In genomic region chrX:154434394-154435168, GRCh38 we compare ENCODE assay signal across 17 cellular contexts. TPM values are rescaled to one million over a fixed set of nuclear protein-coding genes. Genes with fewer than 3 reads are reported as not detected.
DNase-seq lines count a peak whose midpoint lies in the region; ATAC-seq, FAIRE-seq and TF ChIP-seq lines count a peak whose summit lies in the region.
"Had no signal": no experiment of that assay in that cellular context is flagged by ENCODE, and none has a peak within 500 bp of the region (broad histone marks: within the 10 kb centered on the region; RNA-seq: fewer than 3 reads in every experiment).

No MANE protein-coding gene starts in this region.

- no TSS peak for BruUV-seq in K562 (replicated peaks; lab: Mats Ljungman, UMichigan)

- H3K27ac ChIP-seq in K562 (ENCODE audit: extremely low read depth, low read depth, low read length) = no peak overlapping the region
- no peak overlapping the region for H3K27ac ChIP-seq in spleen
- no peak overlapping the region for H3K27ac ChIP-seq in effector memory CD4-positive, alpha-beta T cell (ENCODE audit: insufficient read depth, low read length, poor library complexity, severe bottlenecking)
- H3K27ac ChIP-seq: BLaER1 had no signal

- no peak overlapping the region for H2AFZ ChIP-seq in K562 (ENCODE audit: low read depth, low read length)

- H4K20me1 ChIP-seq in K562 (replicated peaks; ENCODE audit: control insufficient read depth, insufficient read depth, low read length) = peaks cover 5% of the 10 kb centered on the region; the same call in 1 of the 2 replicates

- H3K9ac ChIP-seq in K562 (ENCODE audit: insufficient read depth in 1 of 2, low read depth in 2 of 2, low read length in 2 of 2) = no peak overlapping the region
- H3K9ac ChIP-seq: BLaER1 had no signal

- peaks cover 21 to 61% of the 10 kb centered on the region in 2 experiments; a peak in 4 of 5 replicates for H3K4me1 ChIP-seq in K562 (replicated peaks in 1 of 2; ENCODE audit: control insufficient read depth in 2 of 2, insufficient read depth in 2 of 2, low read length in 2 of 2)
- H3K4me1 ChIP-seq in spleen = peaks cover 4 to 58% (median 30%) of the 10 kb centered on the region in 6 donors
- H3K4me1 ChIP-seq in effector memory CD4-positive, alpha-beta T cell (ENCODE audit: control insufficient read depth, insufficient read depth, low read length, poor library complexity, severe bottlenecking) = peaks cover 7% of the 10 kb centered on the region

- H3K27me3 ChIP-seq in K562 (ENCODE audit: control insufficient read depth in 2 of 2, insufficient read depth in 2 of 2, low read length in 2 of 2) (no peaks in the 10 kb centered on the region), spleen (replicated peaks in 1 of 7) (no peaks in the 10 kb centered on the region)
- H3K27me3 ChIP-seq in effector memory CD4-positive, alpha-beta T cell (replicated peaks; ENCODE audit: control insufficient read depth, insufficient read depth, low read length, poor library complexity, severe bottlenecking) = no peaks in the 10 kb centered on the region

- no peak for FAIRE-seq in K562 (lab: Jason Lieb, UNC)
- FAIRE-seq: A204.1 had no signal

- in situ Hi-C loops in K562 (cut with MboI) = no loop called here

- peaks cover 15% of the 10 kb centered on the region for H3K4me1 Mint-ChIP-seq in T-helper 17 cell

- no peak overlapping the region for H3K4me3 Mint-ChIP-seq in T-helper 17 cell
- H3K4me3 Mint-ChIP-seq: CD14-positive monocyte had no signal

- no peaks in the 10 kb centered on the region for H3K36me3 Mint-ChIP-seq in T-helper 17 cell (ENCODE audit: low read depth)

- H3K4me3 ChIP-seq in K562 = no peak overlapping the region
- no peak overlapping the region for H3K4me3 ChIP-seq in spleen
- no peak overlapping the region for H3K4me3 ChIP-seq in effector memory CD4-positive, alpha-beta T cell (ENCODE audit: insufficient read depth, low read depth, low read length, poor library complexity, severe bottlenecking)
- H3K4me3 ChIP-seq: BLaER1 had no signal

- CTCF ChIA-PET in K562 (lab: Yijun Ruan, JAX; ENCODE audit: low intra/inter-chr PET ratio) = no interaction called here

- TF ChIP-seq RAD21 in K562 (CRISPR knock-in tag; conservative IDR thresholded peaks at IDR 0.05 in 1 of 2, IDR thresholded peaks at IDR 0.05 in 1 of 2) = no peak

- POLR2A ChIA-PET in K562 (lab: Yijun Ruan, JAX) = interaction anchor here (0.6 kb wide), 1 partner anchor 50 kb away, joined by 5 read pairs; no protein-coding TSS in a partner anchor

- H3K9me3 ChIP-seq in T-helper 17 cell (ENCODE audit: control insufficient read depth, low read length, poor library complexity, severe bottlenecking) (no peaks in the 10 kb centered on the region), K562 (replicated peaks; ENCODE audit: control insufficient read depth, insufficient read depth, low read depth, low read length) (no peaks in the 10 kb centered on the region), spleen (no peaks in the 10 kb centered on the region)
- H3K9me3 ChIP-seq in effector memory CD4-positive, alpha-beta T cell (ENCODE audit: control insufficient read depth, low read length) = no peaks in the 10 kb centered on the region

- no peak for TF ChIP-seq EP300 in K562 (IDR thresholded peaks at IDR 0.05; ENCODE audit: low read length)

- TF ChIP-seq CTCF in K562 (IDR thresholded peaks at IDR 0.05 in 2 of 3, conservative IDR thresholded peaks at IDR 0.05 in 1 of 3; ENCODE audit: insufficient read depth in 2 of 3, low read depth in 1 of 3, low read length in 3 of 3) = no peak
- no peak for TF ChIP-seq CTCF in spleen (IDR thresholded peaks at IDR 0.05 in 8 of 11, conservative IDR thresholded peaks at IDR 0.05 in 3 of 11)

- no peak for DNase-seq in T-helper 17 cell
- no peak for DNase-seq in K562 (ENCODE audit: extremely low read depth in 1 of 4, low spot score in 3 of 4)
- peak; percentile 64 for DNase-seq in spleen
- no peak for DNase-seq in effector memory CD4-positive, alpha-beta T cell
- DNase-seq: CD4-positive, alpha-beta memory T cell; DMS79 treated with DMSO at 0.1 percent for 48 hours; GF-D8; GOT3; H7; IMR-90; Karpas-422; KBM-7 had no signal

- peak overlapping the region; percentile 93 for H3K27ac Mint-ChIP-seq in T-helper 17 cell

- peaks cover 3% of the 10 kb centered on the region for H3K9me1 ChIP-seq in K562 (ENCODE audit: control insufficient read depth, insufficient read depth, low read length)

- ATAC-seq in T-helper 17 cell (no peak), K562 (no peak), HG03571 (IDR thresholded peaks at IDR 0.05; ENCODE audit: unreplicated experiment) (no peak)
- ATAC-seq: HCT116 had no signal

- no peak for TF ChIP-seq POLR2A in K562 (conservative IDR thresholded peaks at IDR 0.05)
- no peak for TF ChIP-seq POLR2A in spleen (IDR thresholded peaks at IDR 0.05)

- H3K36me3 ChIP-seq in K562 (ENCODE audit: control insufficient read depth, insufficient read depth, low read length) (peaks cover 70% of the 10 kb centered on the region; the same call in 2 of the 3 replicates), spleen (peaks cover 0 to 58% (median 15%) of the 10 kb centered on the region in 6 donors)
- H3K36me3 ChIP-seq in effector memory CD4-positive, alpha-beta T cell (ENCODE audit: control insufficient read depth, insufficient read depth, low read length) = peaks cover 12% of the 10 kb centered on the region

- H3K79me2 ChIP-seq in K562 (ENCODE audit: control insufficient read depth, insufficient read depth, low read length) = peaks cover 37% of the 10 kb centered on the region

- intact Hi-C loops in K562 (cut with micrococcal nuclease) (no loop called here), spleen (cut with DNase I; ENCODE audit: low total_unique reads) (no loop called here)

- H3K4me2 ChIP-seq in K562 (ENCODE audit: insufficient read depth, low read length) = no peak overlapping the region
- H3K4me2 ChIP-seq: BLaER1 had no signal

- no peaks in the 10 kb centered on the region for H3K27me3 Mint-ChIP-seq in T-helper 17 cell
- H3K27me3 Mint-ChIP-seq: CD4-positive, alpha-beta memory T cell had no signal

- 67% methylated on average over 4 of the region's 7 CpGs for WGBS in K562 (ENCODE audit: insufficient coverage, low coverage, missing lambda C conversion rate)
- WGBS in spleen, 5 donors = 77 to 100% (median 93%) methylated on average over 1 to 7 of the region's 7 CpGs

RNA-seq across cellular contexts. Expression of gene GDI1, which starts 2.4 kb away (rescaled TPM):
- 100 to 1,000 TPM; 189 to 223 TPM for total RNA-seq in T-helper 17 cell
- total RNA-seq in K562 (2011; cell fraction: chromatin; rRNA removed; ENCODE audit: low replicate concordance) = 170 and 364 TPM in 2 replicates
- total RNA-seq in K562 (2011; cell fraction: nucleolus; rRNA removed) = 263 and 264 TPM in 2 replicates
- 180 and 225 TPM in 2 replicates for total RNA-seq in K562 (2011; cell fraction: nucleoplasm; rRNA removed)
- total RNA-seq in K562 (2014; rRNA removed) = 37.5 and 76.5 TPM in 2 replicates
- total RNA-seq in K562 (2014; rRNA removed; fragmentation: Illumina TruSeq; extraction: Trizol) = 18.9 and 23.9 TPM in 2 replicates
- total RNA-seq in K562 (2015; rRNA removed; fragmentation: Illumina TruSeq; extraction: Trizol) = 27.4 and 30.4 TPM in 2 replicates
- total RNA-seq in K562 (2021) = 54.6 and 61.1 TPM in 2 replicates
- polyA plus RNA-seq in K562 (2011; rRNA removed) = 76.8 and 134 TPM in 2 replicates
- 94.0 and 108 TPM in 2 replicates for polyA plus RNA-seq in K562 (2011; cell fraction: cytosol; rRNA removed)
- 629 and 686 TPM in 2 replicates for polyA plus RNA-seq in K562 (2011; cell fraction: nucleus; rRNA removed)
- 75.0 and 118 TPM in 2 replicates for polyA plus RNA-seq in K562 (2012)
- 73.2 and 82.6 TPM in 2 replicates for polyA plus RNA-seq in K562 (2014; fragmentation: Illumina TruSeq; extraction: Trizol)
- polyA plus RNA-seq in K562 (2014; fragmentation: Nextera tagmentation; extraction: Ambion mirVana) = 1 to 10 TPM in 1 of 2 experiments, under 1 TPM in 1; 0.97 to 2.2 TPM
- polyA plus RNA-seq in K562 (2014; rRNA removed) = 78.1 and 86.1 TPM in 2 replicates
- 35.8 and 44.0 TPM in 2 replicates for polyA minus RNA-seq in K562 (2011; rRNA and poly(A)+ RNA removed)
- polyA minus RNA-seq in K562 (2011; cell fraction: cytosol; rRNA and poly(A)+ RNA removed) = 28.5 and 29.3 TPM in 2 replicates
- polyA minus RNA-seq in K562 (2011; cell fraction: nucleus; rRNA and poly(A)+ RNA removed) = 86.3 and 105 TPM in 2 replicates
- total RNA-seq in spleen = 100 to 1,000 TPM in 6 of 7 donors, 10 to 100 TPM in 1; 88.7 to 137 (median 111) TPM
- polyA plus RNA-seq in spleen = 100 to 1,000 TPM in 2 of 3 donors, 10 to 100 TPM in 1; 56.2 to 125 (median 107) TPM

RNA-seq across cellular contexts. Expression of gene ATP6AP1, which starts 6.1 kb away (rescaled TPM):
- 10 to 100 TPM; 41.4 to 43.0 TPM for total RNA-seq in T-helper 17 cell
- 70.8 and 156 TPM in 2 replicates for total RNA-seq in K562 (2011; cell fraction: chromatin; rRNA removed; ENCODE audit: low replicate concordance)
- total RNA-seq in K562 (2011; cell fraction: nucleolus; rRNA removed) = 194 and 228 TPM in 2 replicates
- total RNA-seq in K562 (2011; cell fraction: nucleoplasm; rRNA removed) = 158 and 184 TPM in 2 replicates
- 52.9 and 56.2 TPM in 2 replicates for total RNA-seq in K562 (2014; rRNA removed)
- total RNA-seq in K562 (2014; rRNA removed; fragmentation: Illumina TruSeq; extraction: Trizol) = 26.5 and 30.1 TPM in 2 replicates
- total RNA-seq in K562 (2015; rRNA removed; fragmentation: Illumina TruSeq; extraction: Trizol) = 47.3 and 50.0 TPM in 2 replicates
- total RNA-seq in K562 (2021) = 75.6 and 81.4 TPM in 2 replicates
- 60.7 and 93.2 TPM in 2 replicates for polyA plus RNA-seq in K562 (2011; rRNA removed)
- 177 and 195 TPM in 2 replicates for polyA plus RNA-seq in K562 (2011; cell fraction: cytosol; rRNA removed)
- 93.6 and 94.2 TPM in 2 replicates for polyA plus RNA-seq in K562 (2011; cell fraction: nucleus; rRNA removed)
- polyA plus RNA-seq in K562 (2012) = 82.8 and 171 TPM in 2 replicates
- 90.5 and 100 TPM in 2 replicates for polyA plus RNA-seq in K562 (2014; fragmentation: Illumina TruSeq; extraction: Trizol)
- 10 to 100 TPM in 1 of 2 experiments, 1 to 10 TPM in 1; 8.3 to 12.3 TPM for polyA plus RNA-seq in K562 (2014; fragmentation: Nextera tagmentation; extraction: Ambion mirVana)
- 67.1 and 72.0 TPM in 2 replicates for polyA plus RNA-seq in K562 (2014; rRNA removed)
- 48.9 and 56.6 TPM in 2 replicates for polyA minus RNA-seq in K562 (2011; rRNA and poly(A)+ RNA removed)
- polyA minus RNA-seq in K562 (2011; cell fraction: cytosol; rRNA and poly(A)+ RNA removed) = 78.1 and 123 TPM in 2 replicates
- 13.7 and 29.0 TPM in 2 replicates for polyA minus RNA-seq in K562 (2011; cell fraction: nucleus; rRNA and poly(A)+ RNA removed)
- 100 to 1,000 TPM in 3 of 7 donors, 10 to 100 TPM in 4; 80.3 to 127 (median 99.9) TPM for total RNA-seq in spleen
- 10 to 100 TPM; 34.2 to 62.3 (median 44.1) TPM for polyA plus RNA-seq in spleen

RNA-seq across cellular contexts. Expression of gene FAM50A, which starts 9.4 kb away (rescaled TPM):
- 10 to 100 TPM; 58.1 to 58.6 TPM for total RNA-seq in T-helper 17 cell
- 162 and 289 TPM in 2 replicates for total RNA-seq in K562 (2011; cell fraction: chromatin; rRNA removed; ENCODE audit: low replicate concordance)
- 167 and 169 TPM in 2 replicates for total RNA-seq in K562 (2011; cell fraction: nucleolus; rRNA removed)
- 104 and 137 TPM in 2 replicates for total RNA-seq in K562 (2011; cell fraction: nucleoplasm; rRNA removed)
- total RNA-seq in K562 (2014; rRNA removed) = 73.7 and 74.9 TPM in 2 replicates
- total RNA-seq in K562 (2014; rRNA removed; fragmentation: Illumina TruSeq; extraction: Trizol) = 41.6 and 52.9 TPM in 2 replicates
- total RNA-seq in K562 (2015; rRNA removed; fragmentation: Illumina TruSeq; extraction: Trizol) = 65.7 and 67.3 TPM in 2 replicates
- 56.6 and 65.2 TPM in 2 replicates for total RNA-seq in K562 (2021)
- 73.7 and 76.9 TPM in 2 replicates for polyA plus RNA-seq in K562 (2011; rRNA removed)
- 52.3 and 53.9 TPM in 2 replicates for polyA plus RNA-seq in K562 (2011; cell fraction: cytosol; rRNA removed)
- polyA plus RNA-seq in K562 (2011; cell fraction: nucleus; rRNA removed) = 286 and 308 TPM in 2 replicates
- polyA plus RNA-seq in K562 (2012) = 104 and 163 TPM in 2 replicates
- 73.3 and 77.1 TPM in 2 replicates for polyA plus RNA-seq in K562 (2014; fragmentation: Illumina TruSeq; extraction: Trizol)
- 1 to 10 TPM; 4.4 to 5.5 TPM for polyA plus RNA-seq in K562 (2014; fragmentation: Nextera tagmentation; extraction: Ambion mirVana)
- polyA plus RNA-seq in K562 (2014; rRNA removed) = 105 and 114 TPM in 2 replicates
- polyA minus RNA-seq in K562 (2011; rRNA and poly(A)+ RNA removed) = 62.0 and 76.8 TPM in 2 replicates
- polyA minus RNA-seq in K562 (2011; cell fraction: cytosol; rRNA and poly(A)+ RNA removed) = 30.5 and 38.8 TPM in 2 replicates
- 61.1 and 94.3 TPM in 2 replicates for polyA minus RNA-seq in K562 (2011; cell fraction: nucleus; rRNA and poly(A)+ RNA removed)
- 10 to 100 TPM; 30.3 to 53.9 (median 45.5) TPM for total RNA-seq in spleen
- polyA plus RNA-seq in spleen = 100 to 1,000 TPM in 1 of 3 donors, 10 to 100 TPM in 2; 65.7 to 123 (median 99.4) TPM

RNA-seq across cellular contexts. Expression of gene TAFAZZIN, which starts 23.2 kb away (rescaled TPM):
- total RNA-seq in T-helper 17 cell (10 to 100 TPM; 84.1 to 95.7 TPM), K562 (2014; rRNA removed) (20.2 and 33.7 TPM in 2 replicates), K562 (2014; rRNA removed; fragmentation: Illumina TruSeq; extraction: Trizol) (10.7 and 11.3 TPM in 2 replicates), K562 (2015; rRNA removed; fragmentation: Illumina TruSeq; extraction: Trizol) (15.6 and 17.1 TPM in 2 replicates), K562 (2021) (29.6 and 32.2 TPM in 2 replicates), spleen (100 to 1,000 TPM in 1 of 7 donors, 10 to 100 TPM in 6; 70.1 to 107 (median 76.3) TPM)
- total RNA-seq in K562 (2011; cell fraction: chromatin; rRNA removed; ENCODE audit: low replicate concordance) = 68.1 and 155 TPM in 2 replicates
- total RNA-seq in K562 (2011; cell fraction: nucleolus; rRNA removed) = 126 and 130 TPM in 2 replicates
- total RNA-seq in K562 (2011; cell fraction: nucleoplasm; rRNA removed) = 84.5 and 90.6 TPM in 2 replicates
- polyA plus RNA-seq in K562 (2011; rRNA removed) (24.0 and 39.6 TPM in 2 replicates), K562 (2014; fragmentation: Illumina TruSeq; extraction: Trizol) (20.2 and 25.0 TPM in 2 replicates), K562 (2014; fragmentation: Nextera tagmentation; extraction: Ambion mirVana) (under 1 TPM; 0.49 to 0.64 TPM), K562 (2014; rRNA removed) (33.6 and 40.7 TPM in 2 replicates), spleen (100 to 1,000 TPM in 2 of 3 donors, 10 to 100 TPM in 1; 65.7 to 135 (median 115) TPM)
- 24.2 and 26.2 TPM in 2 replicates for polyA plus RNA-seq in K562 (2011; cell fraction: cytosol; rRNA removed)
- polyA plus RNA-seq in K562 (2011; cell fraction: nucleus; rRNA removed) = 415 and 432 TPM in 2 replicates
- 21.3 and 52.8 TPM in 2 replicates for polyA plus RNA-seq in K562 (2012)
- 7.7 and 17.0 TPM in 2 replicates for polyA minus RNA-seq in K562 (2011; rRNA and poly(A)+ RNA removed)
- polyA minus RNA-seq in K562 (2011; cell fraction: cytosol; rRNA and poly(A)+ RNA removed) = 8.3 and 13.7 TPM in 2 replicates
- 45.6 and 52.2 TPM in 2 replicates for polyA minus RNA-seq in K562 (2011; cell fraction: nucleus; rRNA and poly(A)+ RNA removed)

RNA-seq across cellular contexts. Expression of gene PLXNA3, which starts 23.5 kb away (rescaled TPM):
- total RNA-seq in T-helper 17 cell (10 to 100 TPM; 66.3 to 78.6 TPM), K562 (2014; rRNA removed) (3.5 and 3.8 TPM in 2 replicates), K562 (2014; rRNA removed; fragmentation: Illumina TruSeq; extraction: Trizol) (4.5 and 6.8 TPM in 2 replicates), K562 (2015; rRNA removed; fragmentation: Illumina TruSeq; extraction: Trizol) (7.5 and 9.5 TPM in 2 replicates), K562 (2021) (26.5 and 47.8 TPM in 2 replicates), spleen (10 to 100 TPM in 6 of 7 donors, 1 to 10 TPM in 1; 9.1 to 46.8 (median 27.2) TPM)
- 204 and 524 TPM in 2 replicates for total RNA-seq in K562 (2011; cell fraction: chromatin; rRNA removed; ENCODE audit: low replicate concordance)
- total RNA-seq in K562 (2011; cell fraction: nucleolus; rRNA removed) = 231 and 238 TPM in 2 replicates
- total RNA-seq in K562 (2011; cell fraction: nucleoplasm; rRNA removed) = 144 and 167 TPM in 2 replicates
- polyA plus RNA-seq in K562 (2011; rRNA removed) (13.3 and 30.4 TPM in 2 replicates), K562 (2014; fragmentation: Illumina TruSeq; extraction: Trizol) (21.9 and 27.5 TPM in 2 replicates), K562 (2014; fragmentation: Nextera tagmentation; extraction: Ambion mirVana) (under 1 TPM; 0.32 to 0.42 TPM), K562 (2014; rRNA removed) (20.1 and 21.5 TPM in 2 replicates), spleen (10 to 100 TPM in 1 of 3 donors, 1 to 10 TPM in 2; 2.5 to 11.6 (median 4.1) TPM)
- polyA plus RNA-seq in K562 (2011; cell fraction: cytosol; rRNA removed) = 10.9 and 15.0 TPM in 2 replicates
- polyA plus RNA-seq in K562 (2011; cell fraction: nucleus; rRNA removed) = 240 and 366 TPM in 2 replicates
- 46.6 and 47.8 TPM in 2 replicates for polyA plus RNA-seq in K562 (2012)
- polyA minus RNA-seq in K562 (2011; rRNA and poly(A)+ RNA removed) = 5.9 and 10.7 TPM in 2 replicates
- polyA minus RNA-seq in K562 (2011; cell fraction: cytosol; rRNA and poly(A)+ RNA removed) = 6.4 and 13.7 TPM in 2 replicates
- polyA minus RNA-seq in K562 (2011; cell fraction: nucleus; rRNA and poly(A)+ RNA removed) = 53.6 and 60.0 TPM in 2 replicates
